22 cellular contexts compared by ENCODE assay signal in the genomic region with DNA sequence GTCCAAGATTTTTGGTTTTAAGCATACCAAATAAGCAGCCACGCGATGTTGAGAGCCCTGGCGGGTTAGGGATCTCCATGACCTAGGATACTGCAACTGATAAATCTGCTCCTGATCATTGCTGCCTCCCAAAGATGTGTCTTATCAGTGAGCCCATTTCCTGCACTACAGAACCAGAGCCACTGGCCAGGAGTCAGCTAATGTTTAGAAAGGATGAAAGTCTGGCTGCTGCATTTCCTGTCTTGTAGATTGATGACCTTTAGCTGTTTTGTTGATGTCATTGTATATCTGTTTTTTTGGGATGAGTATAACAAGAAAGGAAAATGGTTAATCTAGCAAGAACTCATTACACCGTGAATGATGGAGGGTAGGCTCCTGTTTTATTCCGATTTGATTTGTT.
DNase-seq lines count a peak whose midpoint lies in the region; ATAC-seq and TF ChIP-seq lines count a peak whose summit lies in the region.
"Had no signal": no experiment of that assay in that cellular context is flagged by ENCODE, and none has a peak within 500 bp of the region (broad histone marks: within the 10 kb centered on the region; RNA-seq: fewer than 3 reads in every experiment).

No MANE protein-coding gene starts in this region.

- H3K9me3 Mint-ChIP-seq in Caco-2 (ENCODE audit: unreplicated experiment) = peaks cover 7% of the 10 kb centered on the region

- no peaks in the 10 kb centered on the region for H3K4me1 Mint-ChIP-seq in Caco-2 (ENCODE audit: low read depth, unreplicated experiment)
- H3K4me1 Mint-ChIP-seq: CD4-positive, alpha-beta memory T cell had no signal

- H3K9me2 ChIP-seq in MM.1S (replicated peaks; ENCODE audit: insufficient read depth, low read length) = no peaks in the 10 kb centered on the region

- no peak for TF ChIP-seq CTCF in left ventricle myocardium inferior (IDR thresholded peaks at IDR 0.05; ENCODE audit: borderline replicate concordance)
- TF ChIP-seq CTCF in MM.1S (IDR thresholded peaks at IDR 0.05; ENCODE audit: low read length) = no peak
- no peak for TF ChIP-seq CTCF in fibroblast of villous mesenchyme (IDR thresholded peaks at IDR 0.05; ENCODE audit: insufficient read depth, low read depth, low read length)
- TF ChIP-seq CTCF in psoas muscle (IDR thresholded peaks at IDR 0.05) = no peak
- TF ChIP-seq CTCF in Caco-2 (IDR thresholded peaks at IDR 0.05; ENCODE audit: insufficient read depth in 1 of 2, low read depth in 1 of 2, low read length in 1 of 2, severe bottlenecking in 1 of 2, unreplicated experiment in 1 of 2) = no peak

- H3K27me3 ChIP-seq in left ventricle myocardium inferior (ENCODE audit: low read depth) (no peaks in the 10 kb centered on the region), MM.1S (replicated peaks; ENCODE audit: insufficient read depth, low read length) (no peaks in the 10 kb centered on the region), psoas muscle (ENCODE audit: insufficient read depth in 3 of 3, low read length in 2 of 3) (no peaks in the 10 kb centered on the region), Caco-2 (replicated peaks; ENCODE audit: control insufficient read depth, insufficient read depth, low read length) (no peaks in the 10 kb centered on the region)
- H3K27me3 ChIP-seq: BLaER1 treated with 17β-estradiol and CSF1 and Interleukin-3, amounts not matched to agents 10 nM and 100 nM; Peyer's patch had no signal

- DNase-seq in left ventricle myocardium inferior = no peak
- DNase-seq in cardiac septum (ENCODE audit: low spot score) = no peak
- no peak for DNase-seq in MM.1S
- peak; percentile 37 for DNase-seq in fibroblast of villous mesenchyme (ENCODE audit: low read depth)
- DNase-seq in psoas muscle = no peak
- no peak for DNase-seq in GOT3 (lab: John Stamatoyannopoulos, UW)
- DNase-seq in activated naive CD4-positive, alpha-beta T cell treated with anti-CD3 and anti-CD28 coated beads, Interleukin-2, amount 50 U/mL, for 16 hours = no peak
- no peak for DNase-seq in Caco-2
- DNase-seq: ACHN; CD4-positive, alpha-beta memory T cell; DMS153; GDM1; KBM-7; NCI-H1092 treated with DMSO at 0.1 percent for 48 hours; NCI-H1436 treated with DMSO at 0.1 percent for 48 hours; NCI-H1930; NCI-H2227 treated with DMSO at 0.1 percent for 48 hours; NCI-H524; NCI-H774; Peyer's patch had no signal

- CTCF ChIA-PET in Caco-2 (lab: Charles Lee) = no interaction called here

- no peak overlapping the region for H3K27ac Mint-ChIP-seq in Caco-2 (ENCODE audit: unreplicated experiment)
- H3K27ac Mint-ChIP-seq: CD4-positive, alpha-beta memory T cell had no signal

- H3K4me3 Mint-ChIP-seq in Caco-2 (ENCODE audit: unreplicated experiment) = no peak overlapping the region
- H3K4me3 Mint-ChIP-seq: CD4-positive, alpha-beta memory T cell had no signal

- H3K4me1 ChIP-seq in left ventricle myocardium inferior = peaks cover 75% of the 10 kb centered on the region
- peaks cover 31% of the 10 kb centered on the region for H3K4me1 ChIP-seq in MM.1S (ENCODE audit: low read length)
- H3K4me1 ChIP-seq in psoas muscle = peaks cover 69% of the 10 kb centered on the region
- no peaks in the 10 kb centered on the region for H3K4me1 ChIP-seq in Caco-2

- 68 to 90% (median 84%) methylated on average over 5 of the region's 5 CpGs for WGBS in psoas muscle, 3 donors

- intact Hi-C loops in left ventricle myocardium inferior (cut with micrococcal nuclease) (no loop called here), cardiac septum (cut with DNase I) (loop anchor here (5.0 to 10.0 kb wide), 2 partner anchors 74 to 387 kb away; a partner anchor contains a TSS), psoas muscle (cut with DNase I) (no loop called here), Caco-2 (cut with micrococcal nuclease; ENCODE audit: unreplicated experiment) (no loop called here)

- peak overlapping the region; percentile 50; the same call in 1 of the 2 replicates for H3K4me2 ChIP-seq in MM.1S (ENCODE audit: low read depth, low read length)

- peaks cover 45% of the 10 kb centered on the region for H3K79me2 ChIP-seq in MM.1S (ENCODE audit: low read length)

- H3K36me3 Mint-ChIP-seq in Caco-2 (ENCODE audit: insufficient read depth, unreplicated experiment) = no peaks in the 10 kb centered on the region
- H3K36me3 Mint-ChIP-seq: CD4-positive, alpha-beta memory T cell had no signal

- H3K36me3 ChIP-seq in left ventricle myocardium inferior (no peaks in the 10 kb centered on the region), MM.1S (replicated peaks; ENCODE audit: insufficient read depth, low read length) (no peaks in the 10 kb centered on the region), psoas muscle (ENCODE audit: insufficient read depth in 1 of 2, low read depth in 1 of 2) (no peaks in the 10 kb centered on the region), Caco-2 (ENCODE audit: control insufficient read depth, insufficient read depth, low read length) (no peaks in the 10 kb centered on the region)
- H3K36me3 ChIP-seq: BLaER1 treated with 17β-estradiol and CSF1 and Interleukin-3, amounts not matched to agents 10 nM and 100 nM; Peyer's patch had no signal

- H3K4me3 ChIP-seq in left ventricle myocardium inferior (no peak overlapping the region), MM.1S (ENCODE audit: low read length) (no peak overlapping the region), fibroblast of villous mesenchyme (ENCODE audit: low read depth, low read length) (no peak overlapping the region), psoas muscle (no peak overlapping the region), Caco-2 (ENCODE audit: low read depth, low read length) (no peak overlapping the region)
- H3K4me3 ChIP-seq: BLaER1 treated with 17β-estradiol and CSF1 and Interleukin-3, amounts not matched to agents 10 nM and 100 nM; Peyer's patch had no signal

- H3K9ac ChIP-seq in MM.1S (ENCODE audit: low read length) = no peak overlapping the region
- H3K9ac ChIP-seq: BLaER1 treated with 17β-estradiol and CSF1 and Interleukin-3, amounts not matched to agents 10 nM and 100 nM had no signal

- ATAC-seq in psoas muscle = no peak

- H3K27ac ChIP-seq in left ventricle myocardium inferior (replicated peaks) = peak overlapping the region; percentile 36
- H3K27ac ChIP-seq in MM.1S (ENCODE audit: low read length) = no peak overlapping the region
- peak overlapping the region; percentile 64 for H3K27ac ChIP-seq in psoas muscle
- H3K27ac ChIP-seq: 22Rv1 had no signal

- no TSS peak for BruUV-seq in Caco-2 (replicated peaks; lab: Mats Ljungman, UMichigan)

- H3K9me3 ChIP-seq in left ventricle myocardium inferior (replicated peaks) (no peaks in the 10 kb centered on the region), MM.1S (replicated peaks; ENCODE audit: insufficient read depth, low read length) (no peaks in the 10 kb centered on the region), psoas muscle (no peaks in the 10 kb centered on the region), Caco-2 (no peaks in the 10 kb centered on the region)
- H3K9me3 ChIP-seq: BLaER1 treated with 17β-estradiol and CSF1 and Interleukin-3, amounts not matched to agents 10 nM and 100 nM; Peyer's patch had no signal

- no peaks in the 10 kb centered on the region for H4K20me1 ChIP-seq in MM.1S (ENCODE audit: insufficient read depth, low read length)

- H3K27me3 Mint-ChIP-seq in Caco-2 (ENCODE audit: insufficient read depth, unreplicated experiment) = peaks cover 6% of the 10 kb centered on the region

- no peak overlapping the region for H2AFZ ChIP-seq in MM.1S (ENCODE audit: low read length)

- no peaks in the 10 kb centered on the region for H3F3A ChIP-seq in MM.1S (ENCODE audit: insufficient read depth, low read length)

- POLR2A ChIA-PET in Caco-2 (lab: Charles Lee) = no interaction called here
